In genomic region chr2:70029814-70030409, GRCh38 we compare ENCODE assay signal across 8 cellular contexts. TPM values are rescaled to one million over a fixed set of nuclear protein-coding genes. Genes with fewer than 3 reads are reported as not detected.
DNase-seq lines count a peak whose midpoint lies in the region; FAIRE-seq and TF ChIP-seq lines count a peak whose summit lies in the region.

No MANE protein-coding gene starts in this region.

- no peak for FAIRE-seq in GM19239 (lab: Jason Lieb, UNC)

- no peak overlapping the region for H2AK5ac ChIP-seq in trophoblast cell (ENCODE audit: low read length)

- CTCF ChIA-PET in SK-N-SH (lab: Yijun Ruan, JAX): no interaction called here

- H2BK5ac ChIP-seq in trophoblast cell (ENCODE audit: low read depth, low read length, poor library complexity): peak overlapping the region; percentile 34

- no peak overlapping the region for H3K14ac ChIP-seq in trophoblast cell (ENCODE audit: low read length)

- H2AFZ ChIP-seq in SK-N-SH (ENCODE audit: low read depth) (no peak overlapping the region), trophoblast cell (ENCODE audit: insufficient read depth, low read length, poor library complexity) (no peak overlapping the region)

- no peaks in the 10 kb centered on the region for H3F3A ChIP-seq in SK-N-SH (replicated peaks; ENCODE audit: insufficient read depth)

- POLR2A ChIA-PET in SK-N-SH (lab: Yijun Ruan, JAX): interaction anchor here (0.9 kb wide), 1 partner anchor 116 kb away, joined by 4 read pairs; no protein-coding TSS in a partner anchor

- WGBS in SK-N-SH (ENCODE audit: low lambda C conversion rate): 64% methylated on average over 3 of the region's 3 CpGs
- WGBS in trophoblast cell (ENCODE audit: extremely low coverage, insufficient coverage, insufficient read length): no CpG with 5 or more reads among the region's 3 CpGs

- H3K27ac ChIP-seq in SK-N-SH (ENCODE audit: low read depth in 2 of 2, low read length in 1 of 2): peak overlapping the region; percentile 10 to 65; a peak in 3 of 4 replicates
- peak overlapping the region; percentile 92 for H3K27ac ChIP-seq in cardiac muscle cell
- peak overlapping the region; percentile 50 for H3K27ac ChIP-seq in trophoblast cell (ENCODE audit: low read depth, low read length)

- peak overlapping the region; percentile 41 for H4K8ac ChIP-seq in trophoblast cell (ENCODE audit: low read depth, low read length)

- peak overlapping the region; percentile 40; the same call in 1 of the 2 replicates for H3K4me2 ChIP-seq in SK-N-SH
- H3K4me2 ChIP-seq in trophoblast cell (ENCODE audit: low read length): no peak overlapping the region

- no peak overlapping the region for H3K23ac ChIP-seq in trophoblast cell (ENCODE audit: low read length)

- TF ChIP-seq EP300 in SK-N-SH (IDR thresholded peaks at IDR 0.05; ENCODE audit: borderline replicate concordance in 1 of 2, low read depth in 1 of 2, low read length in 1 of 2): no peak

- no peaks in the 10 kb centered on the region for H3K27me3 ChIP-seq in SK-N-SH (ENCODE audit: insufficient read depth)
- H3K27me3 ChIP-seq in cardiac muscle cell: no peaks in the 10 kb centered on the region
- no peaks in the 10 kb centered on the region for H3K27me3 ChIP-seq in trophoblast cell (ENCODE audit: insufficient read depth, low read length)

- H3K79me2 ChIP-seq in SK-N-SH (ENCODE audit: insufficient read depth): no peaks in the 10 kb centered on the region
- peaks cover 2% of the 10 kb centered on the region for H3K79me2 ChIP-seq in trophoblast cell (ENCODE audit: control insufficient read depth, insufficient read depth, low read length, poor library complexity)

- H3K79me1 ChIP-seq in trophoblast cell (ENCODE audit: low read length): peaks cover 11% of the 10 kb centered on the region

- peak overlapping the region; percentile 85 for H2BK120ac ChIP-seq in trophoblast cell (ENCODE audit: insufficient read depth, low read length, poor library complexity)

- peaks cover 14 to 17% of the 10 kb centered on the region in 2 experiments; a peak in 2 of 4 replicates for H3K4me1 ChIP-seq in SK-N-SH (ENCODE audit: control insufficient read depth in 1 of 2, insufficient read depth in 2 of 2, low read depth in 1 of 2, low read length in 1 of 2)
- H3K4me1 ChIP-seq in cardiac muscle cell (ENCODE audit: low read depth): peaks cover 10% of the 10 kb centered on the region
- peaks cover 7 to 14% of the 10 kb centered on the region in 2 experiments for H3K4me1 ChIP-seq in trophoblast cell (ENCODE audit: control insufficient read depth in 1 of 2, insufficient read depth in 2 of 2, low read length in 2 of 2)

- H4K12ac ChIP-seq in trophoblast cell (ENCODE audit: low read depth, low read length): no peak overlapping the region

- TF ChIP-seq CTCF in SK-N-SH (IDR thresholded peaks at IDR 0.05) (no peak), cardiac muscle cell (IDR thresholded peaks at IDR 0.05; ENCODE audit: low read depth, low read length) (no peak)

- H4K20me1 ChIP-seq in SK-N-SH (ENCODE audit: insufficient read depth): no peaks in the 10 kb centered on the region

- no peak for TF ChIP-seq RAD21 in SK-N-SH (IDR thresholded peaks at IDR 0.05; ENCODE audit: low read length)

- H2BK12ac ChIP-seq in trophoblast cell (ENCODE audit: low read length): no peak overlapping the region

- H3K4me3 ChIP-seq in SK-N-SH (ENCODE audit: low read depth in 2 of 2, low read length in 1 of 2): no peak overlapping the region
- H3K4me3 ChIP-seq in cardiac muscle cell: no peak overlapping the region
- no peak overlapping the region for H3K4me3 ChIP-seq in trophoblast cell (ENCODE audit: low read depth, low read length)

- peak overlapping the region; percentile 20 for H3K18ac ChIP-seq in trophoblast cell (ENCODE audit: low read length)

- H3K36me3 ChIP-seq in SK-N-SH (replicated peaks in 1 of 2; ENCODE audit: control insufficient read depth in 1 of 2, insufficient read depth in 2 of 2, low read length in 1 of 2): no peaks in the 10 kb centered on the region
- H3K36me3 ChIP-seq in cardiac muscle cell: peaks cover 2% of the 10 kb centered on the region
- H3K36me3 ChIP-seq in trophoblast cell (ENCODE audit: control insufficient read depth in 1 of 2, insufficient read depth in 2 of 2, low read length in 2 of 2): no peaks in the 10 kb centered on the region

- DNase-seq in EH (ENCODE audit: low read depth) (peak; percentile 64), SK-N-SH (peak; percentile 51), cardiac muscle cell (ENCODE audit: low read depth in 1 of 2, low spot score in 1 of 2) (peak; percentile 65 to 86), trophoblast cell (peak in 1 of 2 donors; percentile 62), GM19239 (ENCODE audit: insufficient read length, low spot score) (no peak), NCI-H1105 treated with DMSO at 0.1 percent for 48 hours (lab: John Stamatoyannopoulos, UW) (no peak), NCI-H2081 treated with DMSO at 0.1 percent for 48 hours (lab: John Stamatoyannopoulos, UW) (no peak)
- no peak for DNase-seq in stimulated activated naive CD4-positive, alpha-beta T cell treated with Interleukin-2 at 50 U/mL for 16 hours (lab: John Stamatoyannopoulos, UW)

- H3K9ac ChIP-seq in SK-N-SH: no peak overlapping the region
- no peak overlapping the region for H3K9ac ChIP-seq in trophoblast cell (ENCODE audit: low read length)

- H3K4ac ChIP-seq in trophoblast cell (ENCODE audit: low read depth, low read length): no peak overlapping the region

- H3K9me3 ChIP-seq in SK-N-SH (no peaks in the 10 kb centered on the region), cardiac muscle cell (ENCODE audit: low read depth) (no peaks in the 10 kb centered on the region), trophoblast cell (ENCODE audit: insufficient read depth, low read depth, low read length) (no peaks in the 10 kb centered on the region)

- no peaks in the 10 kb centered on the region for H3K9me2 ChIP-seq in SK-N-SH

- H4K91ac ChIP-seq in trophoblast cell (ENCODE audit: low read depth, low read length): peak overlapping the region; percentile 49

TF ChIP-seq in SK-N-SH, 30 proteins besides CTCF, POLR2A, EP300 and RAD21:
- TF ChIP-seq ELF1 (IDR thresholded peaks at IDR 0.05) (no peak), GATA2 (CRISPR knock-in tag; IDR thresholded peaks at IDR 0.05) (no peak), USF1 (IDR thresholded peaks at IDR 0.05; ENCODE audit: borderline replicate concordance, low read depth) (peak; percentile 53; the same call in 1 of the 2 replicates)

RNA-seq across cellular contexts. Expression of gene PCBP1, which starts 57.4 kb away (rescaled TPM):
- polyA plus RNA-seq in SK-N-SH (2012; rRNA removed) (60.7 and 94.0 TPM in 2 replicates), cardiac muscle cell (152 and 166 TPM in 2 replicates)
- 79.9 and 99.1 TPM in 2 replicates for polyA plus RNA-seq in SK-N-SH (2012; cell fraction: cytosol; rRNA removed)
- polyA plus RNA-seq in SK-N-SH (2012; cell fraction: nucleus; rRNA removed): 61.4 and 69.9 TPM in 2 replicates
- 87.9 and 127 TPM in 2 replicates for total RNA-seq in cardiac muscle cell
- polyA plus RNA-seq in trophoblast cell (2013): 407 and 419 TPM in 2 replicates

Comparison
In these comparisons a context has a peak if more than half of its experiments do, and no peak if none do; other contexts are left out.
1. DNase-seq: peak in EH (single experiment), SK-N-SH (single experiment) and cardiac muscle cell (2 of 2); none in stimulated activated naive CD4-positive, alpha-beta T cell treated with Interleukin-2 at 50 U/mL for 16 hours (single experiment), GM19239 (single experiment), NCI-H1105 treated with DMSO at 0.1 percent for 48 hours (single experiment) and NCI-H2081 treated with DMSO at 0.1 percent for 48 hours (single experiment).
2. H3K27ac ChIP-seq: peak in every context shown above with its lines; median percentile 92 in cardiac muscle cell; 50 in trophoblast cell; 38 in SK-N-SH.